In genomic region chr3:128617270-128617556, GRCh38 we compare ENCODE assay signal across 8 cellular contexts. TPM values are rescaled to one million over a fixed set of nuclear protein-coding genes. Genes with fewer than 3 reads are reported as not detected.
A peak's percentile ranks its signal among the peaks of the same experiment; 100 is the strongest.
DNase-seq lines count a peak whose midpoint lies in the region; ATAC-seq and TF ChIP-seq lines count a peak whose summit lies in the region.

No MANE protein-coding gene starts in this region.

- ATAC-seq in effector memory CD8-positive, alpha-beta T cell (replicated peaks): peak; percentile 55
- ATAC-seq in HG02798 (IDR thresholded peaks at IDR 0.05; ENCODE audit: poor library complexity, unreplicated experiment) (no peak), HG03378 (IDR thresholded peaks at IDR 0.05; ENCODE audit: unreplicated experiment) (no peak)

- H3K79me2 ChIP-seq in osteoblast (ENCODE audit: insufficient read depth, low read length): peaks cover 50% of the 10 kb centered on the region

- H3K27ac Mint-ChIP-seq in CD4-positive, alpha-beta memory T cell: peak overlapping the region; percentile 93 to 99 (median 98)
- H3K27ac Mint-ChIP-seq in effector memory CD8-positive, alpha-beta T cell: peak overlapping the region; percentile 92 to 97

- intact Hi-C loops in CD4-positive, alpha-beta memory T cell (cut with micrococcal nuclease): loop anchor here (1.0 to 5.0 kb wide), 9 partner anchors 33 to 630 kb away; partner anchors contain the start of genes ACAD9, COPG1, ISY1 and RAB7A

- no peak for DNase-seq in CD4-positive, alpha-beta memory T cell
- DNase-seq in LNCaP clone FGC (ENCODE audit: low read depth) (no peak), osteoblast (ENCODE audit: insufficient read length, low spot score, missing footprints) (no peak), cerebellum (ENCODE audit: low spot score) (no peak)
- no peak for DNase-seq in effector memory CD8-positive, alpha-beta T cell
- no peak for DNase-seq in stimulated activated naive CD4-positive, alpha-beta T cell treated with Interleukin-2 at 50 U/mL for 16 hours (lab: John Stamatoyannopoulos, UW)

- no peaks in the 10 kb centered on the region for H3K27me3 Mint-ChIP-seq in CD4-positive, alpha-beta memory T cell
- no peaks in the 10 kb centered on the region for H3K27me3 Mint-ChIP-seq in effector memory CD8-positive, alpha-beta T cell

- H3K4me3 ChIP-seq in CD4-positive, alpha-beta memory T cell (ENCODE audit: low read length in 2 of 2): peak overlapping the region; percentile 54 to 57
- H3K4me3 ChIP-seq in LNCaP clone FGC (ENCODE audit: low read depth, low read length) (peak overlapping the region; percentile 98), osteoblast (ENCODE audit: insufficient read depth, low read length) (peak overlapping the region; percentile 80)

- H3K9me3 ChIP-seq in CD4-positive, alpha-beta memory T cell (ENCODE audit: control insufficient read depth in 1 of 2, low read length in 2 of 2): no peaks in the 10 kb centered on the region
- H3K9me3 ChIP-seq in osteoblast (ENCODE audit: low read depth, low read length): no peaks in the 10 kb centered on the region

- H3K27me3 ChIP-seq in CD4-positive, alpha-beta memory T cell (ENCODE audit: insufficient read depth, low read length): no peaks in the 10 kb centered on the region
- H3K27me3 ChIP-seq in osteoblast (ENCODE audit: insufficient read depth, low read length): no peaks in the 10 kb centered on the region

- peak overlapping the region; percentile 93 to 99 (median 96) for H3K4me3 Mint-ChIP-seq in CD4-positive, alpha-beta memory T cell
- peak overlapping the region; percentile 92 to 100 for H3K4me3 Mint-ChIP-seq in effector memory CD8-positive, alpha-beta T cell

- peak overlapping the region; percentile 24 for H2AFZ ChIP-seq in osteoblast (ENCODE audit: low read length)

- no peak for TF ChIP-seq CTCF in LNCaP clone FGC (IDR thresholded peaks at IDR 0.05; ENCODE audit: control insufficient read depth, extremely low read depth, insufficient read depth)
- no peak for TF ChIP-seq CTCF in osteoblast (IDR thresholded peaks at IDR 0.05; ENCODE audit: extremely low read depth, low read depth, low read length)

- H4K20me1 ChIP-seq in osteoblast (ENCODE audit: insufficient read depth, low read length): peaks cover 2% of the 10 kb centered on the region

- POLR2A ChIA-PET in CD4-positive, alpha-beta memory T cell (lab: Charles Lee; ENCODE audit: partially characterized antibody): interaction anchor here (0.5 to 3.4 kb wide), 19 partner anchors 8 to 699 kb away, joined by 3 to 26 read pairs (median 5); partner anchors contain the start of genes ACAD9, COPG1, RAB7A and RPN1

- peaks cover 23% of the 10 kb centered on the region for H3K4me1 ChIP-seq in CD4-positive, alpha-beta memory T cell (ENCODE audit: insufficient read depth, low read length)
- peaks cover 26% of the 10 kb centered on the region for H3K4me1 ChIP-seq in osteoblast (ENCODE audit: insufficient read depth, low read length)

- H3K4me1 Mint-ChIP-seq in CD4-positive, alpha-beta memory T cell: peaks cover 17 to 30% (median 23%) of the 10 kb centered on the region in 4 donors
- peaks cover 16 to 19% of the 10 kb centered on the region in 2 donors for H3K4me1 Mint-ChIP-seq in effector memory CD8-positive, alpha-beta T cell (ENCODE audit: low read depth in 2 of 2)

- H3K27ac ChIP-seq in CD4-positive, alpha-beta memory T cell (ENCODE audit: low read depth, low read length): peak overlapping the region; percentile 88
- H3K27ac ChIP-seq in osteoblast (ENCODE audit: low read depth, low read length): peak overlapping the region; percentile 66

- H3K36me3 ChIP-seq in CD4-positive, alpha-beta memory T cell (ENCODE audit: insufficient read depth, low read length): peaks cover 21% of the 10 kb centered on the region
- peaks cover 30% of the 10 kb centered on the region for H3K36me3 ChIP-seq in osteoblast (ENCODE audit: insufficient read depth, low read length)

- peak overlapping the region; percentile 90 for H3K4me2 ChIP-seq in osteoblast (ENCODE audit: insufficient read depth, low read length)

- peaks cover 19 to 36% of the 10 kb centered on the region in 2 donors for H3K36me3 Mint-ChIP-seq in CD4-positive, alpha-beta memory T cell
- H3K36me3 Mint-ChIP-seq in effector memory CD8-positive, alpha-beta T cell (ENCODE audit: insufficient read depth): peaks cover 54% of the 10 kb centered on the region

- no peaks in the 10 kb centered on the region for H3K9me3 Mint-ChIP-seq in CD4-positive, alpha-beta memory T cell
- H3K9me3 Mint-ChIP-seq in effector memory CD8-positive, alpha-beta T cell: no peaks in the 10 kb centered on the region

- CTCF ChIA-PET in CD4-positive, alpha-beta memory T cell (lab: Charles Lee; ENCODE audit: partially characterized antibody): interaction anchor here (0.5 to 3.1 kb wide), 37 partner anchors 9 to 699 kb away, joined by 3 to 33 read pairs (median 6); partner anchors contain the start of genes ACAD9 and RPN1

RNA-seq across cellular contexts. Expression of gene RPN1, which starts 33.4 kb away (rescaled TPM):
- 100 to 1,000 TPM; 121 to 127 TPM for total RNA-seq in CD4-positive, alpha-beta memory T cell
- 100 to 1,000 TPM; 249 to 320 TPM for polyA plus RNA-seq in CD4-positive, alpha-beta memory T cell
- total RNA-seq in osteoblast: 467 and 473 TPM in 2 replicates
- 146 TPM for total RNA-seq in cerebellum
